In the genomic region with DNA sequence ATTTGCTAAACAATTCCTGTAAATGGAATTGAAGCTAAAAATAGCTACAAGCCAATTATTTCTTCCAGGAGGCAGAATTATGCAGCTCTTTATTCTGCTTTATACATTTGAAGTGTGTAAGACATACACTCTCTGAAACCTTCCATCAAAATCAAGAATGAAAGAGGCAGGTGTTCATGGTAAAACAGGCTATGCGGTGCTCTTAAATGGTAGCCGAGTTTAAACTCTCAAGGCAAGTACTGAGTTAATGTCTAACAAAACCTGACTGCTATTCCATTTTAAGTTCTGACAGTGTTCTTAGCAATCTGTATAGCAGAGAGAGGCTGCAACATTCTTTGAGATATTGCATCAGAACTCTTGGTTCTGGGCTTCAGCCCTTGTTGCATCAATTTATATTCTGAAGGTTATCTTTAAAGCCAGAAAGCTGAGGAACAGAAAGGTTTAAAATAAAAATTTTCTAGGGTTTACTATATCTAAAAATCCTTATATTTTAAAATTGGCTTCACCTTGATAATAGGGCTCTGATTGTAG, we compare ENCODE assay signal across 2 cellular contexts.
TF ChIP-seq lines count a peak whose summit lies in the region.

No MANE protein-coding gene starts in this region.

TF ChIP-seq in GM23338, 12 proteins besides CTCF, POLR2A, EP300 and RAD21 (continued from another document):
- TF ChIP-seq, protein P1, sequence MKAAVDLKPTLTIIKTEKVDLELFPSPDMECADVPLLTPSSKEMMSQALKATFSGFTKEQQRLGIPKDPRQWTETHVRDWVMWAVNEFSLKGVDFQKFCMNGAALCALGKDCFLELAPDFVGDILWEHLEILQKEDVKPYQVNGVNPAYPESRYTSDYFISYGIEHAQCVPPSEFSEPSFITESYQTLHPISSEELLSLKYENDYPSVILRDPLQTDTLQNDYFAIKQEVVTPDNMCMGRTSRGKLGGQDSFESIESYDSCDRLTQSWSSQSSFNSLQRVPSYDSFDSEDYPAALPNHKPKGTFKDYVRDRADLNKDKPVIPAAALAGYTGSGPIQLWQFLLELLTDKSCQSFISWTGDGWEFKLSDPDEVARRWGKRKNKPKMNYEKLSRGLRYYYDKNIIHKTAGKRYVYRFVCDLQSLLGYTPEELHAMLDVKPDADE (IDR thresholded peaks at IDR 0.05): no peak
- no peak for TF ChIP-seq CREB1 (CRISPR knock-in tag; IDR thresholded peaks at IDR 0.05; ENCODE audit: low read depth)
- TF ChIP-seq EZH2 (IDR thresholded peaks at IDR 0.05; ENCODE audit: low read depth, unreplicated experiment): no peak
- TF ChIP-seq ZNF331 (CRISPR knock-in tag; IDR thresholded peaks at IDR 0.05; ENCODE audit: low read depth): no peak
- TF ChIP-seq, protein P2, sequence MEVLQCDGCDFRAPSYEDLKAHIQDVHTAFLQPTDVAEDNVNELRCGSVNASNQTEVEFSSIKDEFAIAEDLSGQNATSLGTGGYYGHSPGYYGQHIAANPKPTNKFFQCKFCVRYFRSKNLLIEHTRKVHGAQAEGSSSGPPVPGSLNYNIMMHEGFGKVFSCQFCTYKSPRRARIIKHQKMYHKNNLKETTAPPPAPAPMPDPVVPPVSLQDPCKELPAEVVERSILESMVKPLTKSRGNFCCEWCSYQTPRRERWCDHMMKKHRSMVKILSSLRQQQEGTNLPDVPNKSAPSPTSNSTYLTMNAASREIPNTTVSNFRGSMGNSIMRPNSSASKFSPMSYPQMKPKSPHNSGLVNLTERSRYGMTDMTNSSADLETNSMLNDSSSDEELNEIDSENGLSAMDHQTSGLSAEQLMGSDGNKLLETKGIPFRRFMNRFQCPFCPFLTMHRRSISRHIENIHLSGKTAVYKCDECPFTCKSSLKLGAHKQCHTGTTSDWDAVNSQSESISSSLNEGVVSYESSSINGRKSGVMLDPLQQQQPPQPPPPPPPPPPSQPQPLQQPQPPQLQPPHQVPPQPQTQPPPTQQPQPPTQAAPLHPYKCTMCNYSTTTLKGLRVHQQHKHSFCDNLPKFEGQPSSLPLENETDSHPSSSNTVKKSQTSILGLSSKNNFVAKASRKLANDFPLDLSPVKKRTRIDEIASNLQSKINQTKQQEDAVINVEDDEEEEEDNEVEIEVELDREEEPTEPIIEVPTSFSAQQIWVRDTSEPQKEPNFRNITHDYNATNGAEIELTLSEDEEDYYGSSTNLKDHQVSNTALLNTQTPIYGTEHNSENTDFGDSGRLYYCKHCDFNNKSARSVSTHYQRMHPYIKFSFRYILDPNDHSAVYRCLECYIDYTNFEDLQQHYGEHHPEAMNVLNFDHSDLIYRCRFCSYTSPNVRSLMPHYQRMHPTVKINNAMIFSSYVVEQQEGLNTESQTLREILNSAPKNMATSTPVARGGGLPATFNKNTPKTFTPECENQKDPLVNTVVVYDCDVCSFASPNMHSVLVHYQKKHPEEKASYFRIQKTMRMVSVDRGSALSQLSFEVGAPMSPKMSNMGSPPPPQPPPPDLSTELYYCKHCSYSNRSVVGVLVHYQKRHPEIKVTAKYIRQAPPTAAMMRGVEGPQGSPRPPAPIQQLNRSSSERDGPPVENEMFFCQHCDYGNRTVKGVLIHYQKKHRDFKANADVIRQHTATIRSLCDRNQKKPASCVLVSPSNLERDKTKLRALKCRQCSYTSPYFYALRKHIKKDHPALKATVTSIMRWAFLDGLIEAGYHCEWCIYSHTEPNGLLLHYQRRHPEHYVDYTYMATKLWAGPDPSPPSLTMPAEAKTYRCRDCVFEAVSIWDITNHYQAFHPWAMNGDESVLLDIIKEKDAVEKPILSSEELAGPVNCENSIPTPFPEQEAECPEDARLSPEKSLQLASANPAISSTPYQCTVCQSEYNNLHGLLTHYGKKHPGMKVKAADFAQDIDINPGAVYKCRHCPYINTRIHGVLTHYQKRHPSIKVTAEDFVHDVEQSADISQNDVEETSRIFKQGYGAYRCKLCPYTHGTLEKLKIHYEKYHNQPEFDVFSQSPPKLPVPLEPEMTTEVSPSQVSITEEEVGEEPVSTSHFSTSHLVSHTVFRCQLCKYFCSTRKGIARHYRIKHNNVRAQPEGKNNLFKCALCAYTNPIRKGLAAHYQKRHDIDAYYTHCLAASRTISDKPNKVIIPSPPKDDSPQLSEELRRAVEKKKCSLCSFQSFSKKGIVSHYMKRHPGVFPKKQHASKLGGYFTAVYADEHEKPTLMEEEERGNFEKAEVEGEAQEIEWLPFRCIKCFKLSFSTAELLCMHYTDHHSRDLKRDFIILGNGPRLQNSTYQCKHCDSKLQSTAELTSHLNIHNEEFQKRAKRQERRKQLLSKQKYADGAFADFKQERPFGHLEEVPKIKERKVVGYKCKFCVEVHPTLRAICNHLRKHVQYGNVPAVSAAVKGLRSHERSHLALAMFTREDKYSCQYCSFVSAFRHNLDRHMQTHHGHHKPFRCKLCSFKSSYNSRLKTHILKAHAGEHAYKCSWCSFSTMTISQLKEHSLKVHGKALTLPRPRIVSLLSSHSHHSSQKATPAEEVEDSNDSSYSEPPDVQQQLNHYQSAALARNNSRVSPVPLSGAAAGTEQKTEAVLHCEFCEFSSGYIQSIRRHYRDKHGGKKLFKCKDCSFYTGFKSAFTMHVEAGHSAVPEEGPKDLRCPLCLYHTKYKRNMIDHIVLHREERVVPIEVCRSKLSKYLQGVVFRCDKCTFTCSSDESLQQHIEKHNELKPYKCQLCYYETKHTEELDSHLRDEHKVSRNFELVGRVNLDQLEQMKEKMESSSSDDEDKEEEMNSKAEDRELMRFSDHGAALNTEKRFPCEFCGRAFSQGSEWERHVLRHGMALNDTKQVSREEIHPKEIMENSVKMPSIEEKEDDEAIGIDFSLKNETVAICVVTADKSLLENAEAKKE (CRISPR knock-in tag; IDR thresholded peaks at IDR 0.05): no peak
- TF ChIP-seq POLR2AphosphoS5 (IDR thresholded peaks at IDR 0.05; ENCODE audit: low read depth): no peak
- TF ChIP-seq STAT1 (IDR thresholded peaks at IDR 0.05; ENCODE audit: unreplicated experiment): no peak
- TF ChIP-seq, protein P3, sequence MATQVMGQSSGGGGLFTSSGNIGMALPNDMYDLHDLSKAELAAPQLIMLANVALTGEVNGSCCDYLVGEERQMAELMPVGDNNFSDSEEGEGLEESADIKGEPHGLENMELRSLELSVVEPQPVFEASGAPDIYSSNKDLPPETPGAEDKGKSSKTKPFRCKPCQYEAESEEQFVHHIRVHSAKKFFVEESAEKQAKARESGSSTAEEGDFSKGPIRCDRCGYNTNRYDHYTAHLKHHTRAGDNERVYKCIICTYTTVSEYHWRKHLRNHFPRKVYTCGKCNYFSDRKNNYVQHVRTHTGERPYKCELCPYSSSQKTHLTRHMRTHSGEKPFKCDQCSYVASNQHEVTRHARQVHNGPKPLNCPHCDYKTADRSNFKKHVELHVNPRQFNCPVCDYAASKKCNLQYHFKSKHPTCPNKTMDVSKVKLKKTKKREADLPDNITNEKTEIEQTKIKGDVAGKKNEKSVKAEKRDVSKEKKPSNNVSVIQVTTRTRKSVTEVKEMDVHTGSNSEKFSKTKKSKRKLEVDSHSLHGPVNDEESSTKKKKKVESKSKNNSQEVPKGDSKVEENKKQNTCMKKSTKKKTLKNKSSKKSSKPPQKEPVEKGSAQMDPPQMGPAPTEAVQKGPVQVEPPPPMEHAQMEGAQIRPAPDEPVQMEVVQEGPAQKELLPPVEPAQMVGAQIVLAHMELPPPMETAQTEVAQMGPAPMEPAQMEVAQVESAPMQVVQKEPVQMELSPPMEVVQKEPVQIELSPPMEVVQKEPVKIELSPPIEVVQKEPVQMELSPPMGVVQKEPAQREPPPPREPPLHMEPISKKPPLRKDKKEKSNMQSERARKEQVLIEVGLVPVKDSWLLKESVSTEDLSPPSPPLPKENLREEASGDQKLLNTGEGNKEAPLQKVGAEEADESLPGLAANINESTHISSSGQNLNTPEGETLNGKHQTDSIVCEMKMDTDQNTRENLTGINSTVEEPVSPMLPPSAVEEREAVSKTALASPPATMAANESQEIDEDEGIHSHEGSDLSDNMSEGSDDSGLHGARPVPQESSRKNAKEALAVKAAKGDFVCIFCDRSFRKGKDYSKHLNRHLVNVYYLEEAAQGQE (IDR thresholded peaks at IDR 0.05; ENCODE audit: unreplicated experiment): no peak

TF ChIP-seq in K562, 482 proteins besides CTCF, POLR2A, EP300 and RAD21 (continued from another document):
- TF ChIP-seq ATF4 (CRISPR knock-in tag; IDR thresholded peaks at IDR 0.05) (peak; percentile 80), RCOR1 (IDR thresholded peaks at IDR 0.05; ENCODE audit: borderline replicate concordance in 1 of 2, low read depth in 2 of 2, low read length in 2 of 2) (no peak), ZNF165 (CRISPR knock-in tag; IDR thresholded peaks at IDR 0.05; ENCODE audit: borderline replicate concordance) (no peak), MYNN (IDR thresholded peaks at IDR 0.05) (no peak), MYNN (CRISPR knock-in tag; IDR thresholded peaks at IDR 0.05) (no peak), CEBPG (CRISPR knock-in tag; IDR thresholded peaks at IDR 0.05) (no peak), CEBPG (tag; conservative IDR thresholded peaks at IDR 0.05 in 1 of 2, IDR thresholded peaks at IDR 0.05 in 1 of 2) (peak; percentile 41 to 75; a peak in 3 of 4 replicates)
